Comparison of ENCODE assay signal across 9 cellular contexts in genomic region chr19:1690570-1691307, GRCh38. TPM values are rescaled to one million over a fixed set of nuclear protein-coding genes. Genes with fewer than 3 reads are reported as not detected.
A peak's percentile ranks its signal among the peaks of the same experiment; 100 is the strongest.
DNase-seq lines count a peak whose midpoint lies in the region; ATAC-seq and TF ChIP-seq lines count a peak whose summit lies in the region.
"Had no signal": no experiment of that assay in that cellular context is flagged by ENCODE, and none has a peak within 500 bp of the region (broad histone marks: within the 10 kb centered on the region; RNA-seq: fewer than 3 reads in every experiment).

No MANE protein-coding gene starts in this region.

- no peaks in the 10 kb centered on the region for H3K36me3 ChIP-seq in right atrium auricular region
- no peaks in the 10 kb centered on the region for H3K36me3 ChIP-seq in WERI-Rb-1

- no peak overlapping the region for H3K4me3 ChIP-seq in right atrium auricular region
- no peak overlapping the region for H3K4me3 ChIP-seq in WERI-Rb-1 (ENCODE audit: low read depth, low read length)
- H3K4me3 ChIP-seq in epithelial cell of esophagus (ENCODE audit: low read length), result no peak overlapping the region

- H3K27ac ChIP-seq in right atrium auricular region, result no peak overlapping the region
- no peak overlapping the region for H3K27ac ChIP-seq in WERI-Rb-1

- H3K27me3 ChIP-seq in right atrium auricular region, result peaks cover 0 to 13% of the 10 kb centered on the region in 2 donors
- H3K27me3 ChIP-seq in WERI-Rb-1 (ENCODE audit: insufficient read depth, low read depth, severe bottlenecking), result peaks cover 36% of the 10 kb centered on the region

- H3K4me1 ChIP-seq in right atrium auricular region, result no peaks in the 10 kb centered on the region

- no peak for TF ChIP-seq CTCF in right atrium auricular region (IDR thresholded peaks at IDR 0.05)
- TF ChIP-seq CTCF in WERI-Rb-1 (IDR thresholded peaks at IDR 0.05; ENCODE audit: low read depth, low read length), result no peak
- TF ChIP-seq CTCF in epithelial cell of esophagus (IDR thresholded peaks at IDR 0.05; ENCODE audit: insufficient read depth, low read depth, low read length, missing control alignments), result no peak

- peak; percentile 52 for ATAC-seq in Right ventricle myocardium superior (ENCODE audit: poor library complexity)
- ATAC-seq in HG03442 (IDR thresholded peaks at IDR 0.05; ENCODE audit: unreplicated experiment), result no peak
- no peak for ATAC-seq in GM21381 (IDR thresholded peaks at IDR 0.05; ENCODE audit: unreplicated experiment)

- H3K9me3 ChIP-seq in right atrium auricular region (peaks cover 0 to 13% of the 10 kb centered on the region in 2 donors), WERI-Rb-1 (ENCODE audit: severe bottlenecking) (peaks cover 9% of the 10 kb centered on the region)

- intact Hi-C loops in Right ventricle myocardium superior (cut with DNase I), result no loop called here

- DNase-seq in Right ventricle myocardium superior (peak; percentile 69), right atrium auricular region (ENCODE audit: low spot score) (no peak), WERI-Rb-1 (peak; percentile 87), epithelial cell of esophagus (ENCODE audit: low read depth) (peak; percentile 16), SKM-1 treated with dmso at 0.1 percent for 144 hours (lab: John Stamatoyannopoulos, UW; ENCODE audit: unreplicated experiment) (no peak)
- DNase-seq in stimulated activated CD8-positive, alpha-beta memory T cell treated with anti-CD3 and anti-CD28 coated beads, Interleukin-12 subunit alpha, Interleukin-12 subunit beta, amount 100 ng/mL, for 4 hours (ENCODE audit: low read depth), result peak; percentile 16
- DNase-seq: natural killer cell had no signal

RNA-seq across cellular contexts. Expression of gene TCF3, which starts 38.3 kb away (rescaled TPM):
- 20.0 TPM for total RNA-seq in Right ventricle myocardium superior
- 10 to 100 TPM; 18.5 to 28.7 TPM for total RNA-seq in right atrium auricular region

Comparison
In these comparisons a context has a peak if more than half of its experiments do, and no peak if none do; other contexts are left out.
1. DNase-seq: peak in Right ventricle myocardium superior (single experiment), WERI-Rb-1 (single experiment), epithelial cell of esophagus (single experiment) and stimulated activated CD8-positive, alpha-beta memory T cell treated with anti-CD3 and anti-CD28 coated beads, Interleukin-12 subunit alpha, Interleukin-12 subunit beta, amount 100 ng/mL, for 4 hours (single experiment); none in right atrium auricular region (single experiment) and SKM-1 treated with dmso at 0.1 percent for 144 hours (single experiment).